Comparison of ENCODE assay signal across 8 cellular contexts in the genomic region with DNA sequence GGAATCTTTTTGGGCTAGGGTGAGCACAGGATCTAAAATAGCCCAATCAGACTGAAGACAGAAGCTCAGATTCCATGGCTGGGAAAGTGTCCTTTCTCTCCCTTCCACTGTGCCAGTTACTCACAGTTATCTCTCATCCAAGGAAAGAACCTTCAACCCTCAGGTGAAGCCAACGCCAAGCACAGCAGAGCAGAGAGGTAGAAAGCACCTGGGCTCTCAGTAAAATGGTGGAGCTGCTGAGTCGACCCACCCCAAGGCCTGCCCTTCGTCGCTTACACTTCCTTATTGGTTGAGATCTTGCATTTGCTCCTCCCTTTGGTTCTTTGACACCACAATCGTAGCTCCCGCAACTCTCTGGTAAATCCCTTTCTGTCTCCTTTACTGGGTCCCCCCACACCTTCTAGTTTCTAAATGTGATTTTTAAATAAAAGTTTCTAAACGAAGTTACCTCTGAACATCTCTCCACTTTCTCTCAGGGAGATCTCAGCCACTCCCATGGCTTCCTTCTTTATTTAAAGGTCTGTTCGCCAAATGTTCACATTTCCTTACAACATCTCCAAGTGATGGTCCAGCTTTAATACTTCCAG. TPM values are rescaled to one million over a fixed set of nuclear protein-coding genes. Genes with fewer than 3 reads are reported as not detected.
A peak's percentile ranks its signal among the peaks of the same experiment; 100 is the strongest.
DNase-seq lines count a peak whose midpoint lies in the region; ATAC-seq and TF ChIP-seq lines count a peak whose summit lies in the region.

No MANE protein-coding gene starts in this region.

- POLR2A ChIA-PET in activated CD4-positive, alpha-beta memory T cell treated with anti-CD3 and anti-CD28 coated beads, Interleukin-2, amount 10 ng/mL, durations not matched to agents 7 days and 5 days (lab: Charles Lee) = interaction anchor here (0.7 to 1.8 kb wide), 5 partner anchors 18 to 429 kb away, joined by 3 to 8 read pairs (median 3); partner anchors contain the start of genes DTL, INTS7 and SLC30A1

- H3K4me3 ChIP-seq in gastrocnemius medialis (peak overlapping the region in 1 of 4 donors; percentile 5), ovary (no peak overlapping the region)

- in situ Hi-C loops in gastrocnemius medialis (cut with MboI; ENCODE audit: low sequenced_read_pairs in 4 of 4) = no loop called here

- H3K36me3 ChIP-seq in gastrocnemius medialis (no peaks in the 10 kb centered on the region), ovary (no peaks in the 10 kb centered on the region)

- no peaks in the 10 kb centered on the region for H3K4me1 ChIP-seq in gastrocnemius medialis
- H3K4me1 ChIP-seq in ovary (ENCODE audit: insufficient read depth) = peaks cover 4% of the 10 kb centered on the region

- WGBS in ovary, 3 donors = 84 to 92% (median 92%) methylated on average over 8 of the region's 8 CpGs

- peaks cover 20% of the 10 kb centered on the region for H3K4me1 Mint-ChIP-seq in activated CD4-positive, alpha-beta memory T cell treated with anti-CD3 and anti-CD28 coated beads, Interleukin-2, amount 10 ng/mL, durations not matched to agents 7 days and 5 days

- TF ChIP-seq CTCF in gastrocnemius medialis (IDR thresholded peaks at IDR 0.05 in 4 of 5, conservative IDR thresholded peaks at IDR 0.05 in 1 of 5) = no peak
- no peak for TF ChIP-seq CTCF in ovary (IDR thresholded peaks at IDR 0.05)

- peaks cover 4% of the 10 kb centered on the region for H3K27me3 Mint-ChIP-seq in activated CD4-positive, alpha-beta memory T cell treated with anti-CD3 and anti-CD28 coated beads, Interleukin-2, amount 10 ng/mL, durations not matched to agents 7 days and 5 days

- H3K36me3 Mint-ChIP-seq in activated CD4-positive, alpha-beta memory T cell treated with anti-CD3 and anti-CD28 coated beads, Interleukin-2, amount 10 ng/mL, durations not matched to agents 7 days and 5 days (ENCODE audit: low read depth) = no peaks in the 10 kb centered on the region

- peak; percentile 6 for DNase-seq in stimulated activated CD4-positive, alpha-beta T cell treated with anti-CD3 and anti-CD28 coated beads, Interleukin-1b, Interleukin-23, amount 100 ng/mL, for 48 hours
- DNase-seq in stimulated activated CD4-positive, alpha-beta T cell treated with anti-CD3 and anti-CD28 coated beads, Interleukin-12 subunit alpha, Interleukin-12 subunit beta, amount 100 ng/mL, for 4 hours = no peak
- peak; percentile 30 for DNase-seq in activated CD4-positive, alpha-beta memory T cell treated with anti-CD3 and anti-CD28 coated beads, Interleukin-2, amount 10 ng/mL, durations not matched to agents 7 days and 5 days
- DNase-seq in pons (ENCODE audit: low spot score) (peak; percentile 60), gastrocnemius medialis (no peak), HCEC 1CT (no peak), ovary (no peak)

- CTCF ChIA-PET in activated CD4-positive, alpha-beta memory T cell treated with anti-CD3 and anti-CD28 coated beads, Interleukin-2, amount 10 ng/mL, durations not matched to agents 7 days and 5 days (lab: Charles Lee) = interaction anchor here (0.7 to 1.9 kb wide), 6 partner anchors 26 to 92 kb away, joined by 3 to 6 read pairs (median 4); partner anchors contain the start of gene SLC30A1

- peak overlapping the region; percentile 47 for H3K27ac Mint-ChIP-seq in activated CD4-positive, alpha-beta memory T cell treated with anti-CD3 and anti-CD28 coated beads, Interleukin-2, amount 10 ng/mL, durations not matched to agents 7 days and 5 days

- H3K27me3 ChIP-seq in gastrocnemius medialis (no peaks in the 10 kb centered on the region), ovary (no peaks in the 10 kb centered on the region)

- peak; percentile 74 for ATAC-seq in HG03095 (IDR thresholded peaks at IDR 0.05; ENCODE audit: unreplicated experiment)
- ATAC-seq in gastrocnemius medialis = no peak

- intact Hi-C loops in gastrocnemius medialis (cut with DNase I; ENCODE audit: low total_unique reads) = no loop called here
- intact Hi-C loops in ovary (cut with DNase I) = no loop called here

- peak overlapping the region; percentile 67 for H3K4me3 Mint-ChIP-seq in activated CD4-positive, alpha-beta memory T cell treated with anti-CD3 and anti-CD28 coated beads, Interleukin-2, amount 10 ng/mL, durations not matched to agents 7 days and 5 days

- H3K9me3 Mint-ChIP-seq in activated CD4-positive, alpha-beta memory T cell treated with anti-CD3 and anti-CD28 coated beads, Interleukin-2, amount 10 ng/mL, durations not matched to agents 7 days and 5 days = no peaks in the 10 kb centered on the region

- H3K9me3 ChIP-seq in gastrocnemius medialis = no peaks in the 10 kb centered on the region
- H3K9me3 ChIP-seq in ovary = no peaks in the 10 kb centered on the region

- TF ChIP-seq EP300 in ovary (IDR thresholded peaks at IDR 0.05) = no peak

- H3K27ac ChIP-seq in gastrocnemius medialis = no peak overlapping the region
- H3K27ac ChIP-seq in ovary = no peak overlapping the region

- no peak for TF ChIP-seq POLR2A in gastrocnemius medialis (IDR thresholded peaks at IDR 0.05)
- TF ChIP-seq POLR2A in ovary (IDR thresholded peaks at IDR 0.05) = no peak

RNA-seq across cellular contexts. Expression of gene SLC30A1, which starts 27.5 kb away (rescaled TPM):
- 1 to 10 TPM; 8.0 to 8.2 TPM for total RNA-seq in activated CD4-positive, alpha-beta memory T cell treated with anti-CD3 and anti-CD28 coated beads, Interleukin-2, amount 10 ng/mL, durations not matched to agents 7 days and 5 days
- total RNA-seq in gastrocnemius medialis (1 to 10 TPM; 1.3 to 3.0 (median 2.1) TPM), ovary (10 to 100 TPM; 11.9 to 23.4 (median 18.9) TPM)
- polyA plus RNA-seq in ovary = 10 to 100 TPM in 1 of 2 donors, 1 to 10 TPM in 1; 7.4 to 21.1 TPM

Comparison
In these comparisons a context has a peak if more than half of its experiments do, and no peak if none do; other contexts are left out.
1. DNase-seq: peak in stimulated activated CD4-positive, alpha-beta T cell treated with anti-CD3 and anti-CD28 coated beads, Interleukin-1b, Interleukin-23, amount 100 ng/mL, for 48 hours (single experiment), activated CD4-positive, alpha-beta memory T cell treated with anti-CD3 and anti-CD28 coated beads, Interleukin-2, amount 10 ng/mL, durations not matched to agents 7 days and 5 days (single experiment) and pons (single experiment); none in stimulated activated CD4-positive, alpha-beta T cell treated with anti-CD3 and anti-CD28 coated beads, Interleukin-12 subunit alpha, Interleukin-12 subunit beta, amount 100 ng/mL, for 4 hours (single experiment), gastrocnemius medialis (0 of 2), HCEC 1CT (single experiment) and ovary (0 of 5).